In genomic region chr6:138925806-138926205, GRCh38 we compare ENCODE assay signal across 3 cellular contexts.
TF ChIP-seq lines count a peak whose summit lies in the region.

No MANE protein-coding gene starts in this region.

TF ChIP-seq in A549, 52 proteins besides CTCF, POLR2A, EP300 and RAD21:
- TF ChIP-seq NPAS2 (CRISPR knock-in tag; IDR thresholded peaks at IDR 0.05; ENCODE audit: borderline replicate concordance) (no peak), ZC3H11A (IDR thresholded peaks at IDR 0.05) (no peak), FOSB (CRISPR knock-in tag; IDR thresholded peaks at IDR 0.05) (no peak), NFE2L2 (conservative IDR thresholded peaks at IDR 0.05; ENCODE audit: low read length) (0 out of 2 replicates have a peak, but pooled peaks have one; percentile 2), HEYL (CRISPR knock-in tag; IDR thresholded peaks at IDR 0.05) (no peak), JUN (IDR thresholded peaks at IDR 0.05) (no peak), RARB (CRISPR knock-in tag; IDR thresholded peaks at IDR 0.05) (no peak), ZNF302 (CRISPR knock-in tag; IDR thresholded peaks at IDR 0.05) (no peak), PBX3 (IDR thresholded peaks at IDR 0.05) (no peak), FOXS1 (CRISPR knock-in tag; IDR thresholded peaks at IDR 0.05) (no peak), EHMT2 (IDR thresholded peaks at IDR 0.05; ENCODE audit: low read depth) (no peak), CBX2 (IDR thresholded peaks at IDR 0.05; ENCODE audit: borderline replicate concordance, low read depth) (no peak), MAFK (IDR thresholded peaks at IDR 0.05; ENCODE audit: partially characterized antibody) (peak; percentile 67)
- TF ChIP-seq, protein P1, sequence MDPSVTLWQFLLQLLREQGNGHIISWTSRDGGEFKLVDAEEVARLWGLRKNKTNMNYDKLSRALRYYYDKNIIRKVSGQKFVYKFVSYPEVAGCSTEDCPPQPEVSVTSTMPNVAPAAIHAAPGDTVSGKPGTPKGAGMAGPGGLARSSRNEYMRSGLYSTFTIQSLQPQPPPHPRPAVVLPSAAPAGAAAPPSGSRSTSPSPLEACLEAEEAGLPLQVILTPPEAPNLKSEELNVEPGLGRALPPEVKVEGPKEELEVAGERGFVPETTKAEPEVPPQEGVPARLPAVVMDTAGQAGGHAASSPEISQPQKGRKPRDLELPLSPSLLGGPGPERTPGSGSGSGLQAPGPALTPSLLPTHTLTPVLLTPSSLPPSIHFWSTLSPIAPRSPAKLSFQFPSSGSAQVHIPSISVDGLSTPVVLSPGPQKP (IDR thresholded peaks at IDR 0.05; ENCODE audit: low read depth, low read length), result no peak

TF ChIP-seq in IMR-90, 13 proteins besides CTCF, POLR2A, EP300 and RAD21:
- TF ChIP-seq NFE2L2 (IDR thresholded peaks at IDR 0.05; ENCODE audit: low read depth, low read length) (no peak), MXI1 (IDR thresholded peaks at IDR 0.05; ENCODE audit: borderline replicate concordance, low read depth, low read length) (no peak), MAFK (IDR thresholded peaks at IDR 0.05; ENCODE audit: low read depth, low read length) (peak; percentile 56), RFX5 (IDR thresholded peaks at IDR 0.05; ENCODE audit: low read depth, low read length) (no peak), FOS (IDR thresholded peaks at IDR 0.05; ENCODE audit: low read depth, low read length) (no peak)
- TF ChIP-seq, protein P1 (IDR thresholded peaks at IDR 0.05; ENCODE audit: borderline replicate concordance, low read depth, low read length), result no peak

TF ChIP-seq in K562, 482 proteins besides CTCF, POLR2A, EP300 and RAD21:
- TF ChIP-seq ZNF316 (IDR thresholded peaks at IDR 0.05), result peak; percentile 89
- 0 out of 2 replicates have a peak, but pooled peaks have one; percentile 22 for TF ChIP-seq MAFF (IDR thresholded peaks at IDR 0.05; ENCODE audit: low read length)
- TF ChIP-seq, protein P2, sequence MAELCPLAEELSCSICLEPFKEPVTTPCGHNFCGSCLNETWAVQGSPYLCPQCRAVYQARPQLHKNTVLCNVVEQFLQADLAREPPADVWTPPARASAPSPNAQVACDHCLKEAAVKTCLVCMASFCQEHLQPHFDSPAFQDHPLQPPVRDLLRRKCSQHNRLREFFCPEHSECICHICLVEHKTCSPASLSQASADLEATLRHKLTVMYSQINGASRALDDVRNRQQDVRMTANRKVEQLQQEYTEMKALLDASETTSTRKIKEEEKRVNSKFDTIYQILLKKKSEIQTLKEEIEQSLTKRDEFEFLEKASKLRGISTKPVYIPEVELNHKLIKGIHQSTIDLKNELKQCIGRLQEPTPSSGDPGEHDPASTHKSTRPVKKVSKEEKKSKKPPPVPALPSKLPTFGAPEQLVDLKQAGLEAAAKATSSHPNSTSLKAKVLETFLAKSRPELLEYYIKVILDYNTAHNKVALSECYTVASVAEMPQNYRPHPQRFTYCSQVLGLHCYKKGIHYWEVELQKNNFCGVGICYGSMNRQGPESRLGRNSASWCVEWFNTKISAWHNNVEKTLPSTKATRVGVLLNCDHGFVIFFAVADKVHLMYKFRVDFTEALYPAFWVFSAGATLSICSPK (IDR thresholded peaks at IDR 0.05; ENCODE audit: borderline replicate concordance), result no peak
- TF ChIP-seq MAFK (IDR thresholded peaks at IDR 0.05; ENCODE audit: low read length), result peak; percentile 7; the same call in 1 of the 2 replicates
- TF ChIP-seq MAFG (tag; conservative IDR thresholded peaks at IDR 0.05), result peak; percentile 54
- TF ChIP-seq C11orf30 (IDR thresholded peaks at IDR 0.05; ENCODE audit: low read depth), result peak; percentile 70
